1 cellular context compared by ENCODE assay signal in genomic region chr13:28817204-28817603, GRCh38.
TF ChIP-seq lines count a peak whose summit lies in the region.

No MANE protein-coding gene starts in this region.

TF ChIP-seq in HepG2, 621 proteins besides CTCF, POLR2A, EP300 and RAD21 (continued from another document):
- TF ChIP-seq TFAP4 (IDR thresholded peaks at IDR 0.05; ENCODE audit: borderline replicate concordance, low read depth) (peak; percentile 35; the same call in 1 of the 2 replicates), GPBP1L1 (CRISPR knock-in tag; IDR thresholded peaks at IDR 0.05) (no peak), TEAD3 (CRISPR knock-in tag; optimal IDR thresholded peaks at IDR 0.05; ENCODE audit: borderline replicate concordance) (peak; percentile 69), ZNF414 (CRISPR knock-in tag; IDR thresholded peaks at IDR 0.05) (no peak), ZBTB33 (CRISPR knock-in tag; IDR thresholded peaks at IDR 0.05) (peak; percentile 85; the same call in 1 of the 2 replicates)
